Comparison of ENCODE assay signal across 15 cellular contexts in genomic region chr3:62211675-62212429, GRCh38.
A peak's percentile ranks its signal among the peaks of the same experiment; 100 is the strongest.
DNase-seq lines count a peak whose midpoint lies in the region; ATAC-seq and TF ChIP-seq lines count a peak whose summit lies in the region.
"Had no signal": no experiment of that assay in that cellular context is flagged by ENCODE, and none has a peak within 500 bp of the region (broad histone marks: within the 10 kb centered on the region; RNA-seq: fewer than 3 reads in every experiment).

No MANE protein-coding gene starts in this region.

- H2AFZ ChIP-seq in osteoblast (ENCODE audit: low read length), result no peak overlapping the region

- TF ChIP-seq CTCF in osteoblast (IDR thresholded peaks at IDR 0.05; ENCODE audit: extremely low read depth, low read depth, low read length), result peak; percentile 35
- TF ChIP-seq CTCF in esophagus squamous epithelium (IDR thresholded peaks at IDR 0.05), result no peak

- H3K4me2 ChIP-seq in osteoblast (ENCODE audit: insufficient read depth, low read length), result no peak overlapping the region

- CTCF ChIA-PET in T-cell (lab: Charles Lee), result no interaction called here

- POLR2A ChIA-PET in T-cell (lab: Charles Lee), result interaction anchor here in 1 of 2 donors (0.7 kb wide), 1 partner anchor 44 kb away, joined by 3 read pairs; no protein-coding TSS in a partner anchor

- no peaks in the 10 kb centered on the region for H4K20me1 ChIP-seq in osteoblast (ENCODE audit: insufficient read depth, low read length)

- no peaks in the 10 kb centered on the region for H3K36me3 Mint-ChIP-seq in T-cell

- H3K27ac ChIP-seq in osteoblast (ENCODE audit: low read depth, low read length) (no peak overlapping the region), esophagus squamous epithelium (no peak overlapping the region)
- H3K27ac ChIP-seq: ovary, tibial nerve had no signal

- no peaks in the 10 kb centered on the region for H3K4me1 Mint-ChIP-seq in T-cell

- no peak overlapping the region for H3K4me3 Mint-ChIP-seq in T-cell

- H3K36me3 ChIP-seq in osteoblast (ENCODE audit: insufficient read depth, low read length) (no peaks in the 10 kb centered on the region), esophagus squamous epithelium (no peaks in the 10 kb centered on the region)
- H3K36me3 ChIP-seq: ovary, tibial nerve had no signal

- no peaks in the 10 kb centered on the region for H3K79me2 ChIP-seq in osteoblast (ENCODE audit: insufficient read depth, low read length)

- intact Hi-C loops in esophagus squamous epithelium (cut with DNase I), result no loop called here

- H3K4me1 ChIP-seq in osteoblast (ENCODE audit: insufficient read depth, low read length), result peaks cover 4% of the 10 kb centered on the region
- no peaks in the 10 kb centered on the region for H3K4me1 ChIP-seq in esophagus squamous epithelium

- H3K4me3 ChIP-seq in osteoblast (ENCODE audit: insufficient read depth, low read length), result no peak overlapping the region
- H3K4me3 ChIP-seq in esophagus squamous epithelium, result no peak overlapping the region
- H3K4me3 ChIP-seq: ovary, tibial nerve had no signal

- 69 to 73% methylated on average over 8 of the region's 8 CpGs for WGBS in esophagus squamous epithelium, 2 donors

- no peak for TF ChIP-seq POLR2A in esophagus squamous epithelium (IDR thresholded peaks at IDR 0.05)

- H3K9me3 ChIP-seq in osteoblast (ENCODE audit: low read depth, low read length) (no peaks in the 10 kb centered on the region), esophagus squamous epithelium (no peaks in the 10 kb centered on the region)
- H3K9me3 ChIP-seq: ovary, tibial nerve had no signal

- H3K9me3 Mint-ChIP-seq in T-cell, result no peaks in the 10 kb centered on the region
- H3K9me3 Mint-ChIP-seq: activated T-helper 2 cell treated with anti-CD3 and anti-CD28 coated beads, Interferon-gamma antibody, Interleukin-2, Interleukin-4, amounts not matched to agents 10 μg/mL and 5 μg/mL and 100 μg/mL, durations not matched to agents 14 hours and 24 hours and 36 hours had no signal

- no peak overlapping the region for H3K27ac Mint-ChIP-seq in T-cell
- H3K27ac Mint-ChIP-seq: activated T-helper 2 cell treated with anti-CD3 and anti-CD28 coated beads, Interferon-gamma antibody, Interleukin-2, Interleukin-4, amounts not matched to agents 10 μg/mL and 5 μg/mL and 100 μg/mL, durations not matched to agents 14 hours and 24 hours and 36 hours had no signal

- peak; percentile 0 for DNase-seq in DMS53 (lab: John Stamatoyannopoulos, UW)
- DNase-seq in DMS53 treated with DMSO at 0.1 percent for 48 hours (lab: John Stamatoyannopoulos, UW; ENCODE audit: unreplicated experiment), result no peak
- peak; percentile 52 for DNase-seq in NCI-H2081 treated with DMSO at 0.1 percent for 48 hours (lab: John Stamatoyannopoulos, UW)
- peak; percentile 8 for DNase-seq in cerebellum (ENCODE audit: low spot score)
- DNase-seq in osteoblast (ENCODE audit: insufficient read length, low spot score, missing footprints), result no peak
- DNase-seq in activated CD8-positive, alpha-beta memory T cell treated with anti-CD3 and anti-CD28 coated beads, Interleukin-2, amount 50 U/mL, for 4 hours, result no peak
- DNase-seq in esophagus squamous epithelium (lab: John Stamatoyannopoulos, UW), result no peak
- no peak for DNase-seq in T-cell
- DNase-seq: 8988T; activated CD4-positive, alpha-beta T cell treated with anti-CD3 and anti-CD28 coated beads for 4 hours; Calu3; ovary; SW 1271 had no signal

- no peak for ATAC-seq in T-cell (replicated peaks in 1 of 4)

- no peaks in the 10 kb centered on the region for H3K27me3 Mint-ChIP-seq in T-cell

- no peaks in the 10 kb centered on the region for H3K27me3 ChIP-seq in osteoblast (ENCODE audit: insufficient read depth, low read length)
- no peaks in the 10 kb centered on the region for H3K27me3 ChIP-seq in esophagus squamous epithelium
- H3K27me3 ChIP-seq: ovary, tibial nerve had no signal

Comparison
In these comparisons a context has a peak if more than half of its experiments do, and no peak if none do; other contexts are left out.
1. DNase-seq: peak in DMS53 (single experiment), NCI-H2081 treated with DMSO at 0.1 percent for 48 hours (single experiment) and cerebellum (single experiment); none in DMS53 treated with DMSO at 0.1 percent for 48 hours (single experiment), osteoblast (single experiment), activated CD8-positive, alpha-beta memory T cell treated with anti-CD3 and anti-CD28 coated beads, Interleukin-2, amount 50 U/mL, for 4 hours (single experiment), esophagus squamous epithelium (single experiment) and T-cell (0 of 34).